In genomic region chr19:42683917-42684513, GRCh38 we compare ENCODE assay signal across 10 cellular contexts. TPM values are rescaled to one million over a fixed set of nuclear protein-coding genes. Genes with fewer than 3 reads are reported as not detected.
DNase-seq lines count a peak whose midpoint lies in the region; ATAC-seq, FAIRE-seq and TF ChIP-seq lines count a peak whose summit lies in the region.
"Had no signal": no experiment of that assay in that cellular context is flagged by ENCODE, and none has a peak within 500 bp of the region (broad histone marks: within the 10 kb centered on the region; RNA-seq: fewer than 3 reads in every experiment).

No MANE protein-coding gene starts in this region.

- H3K27ac ChIP-seq in body of pancreas = no peak overlapping the region

- H3K4me1 ChIP-seq in body of pancreas = no peaks in the 10 kb centered on the region

- intact Hi-C loops in body of pancreas (cut with DNase I) = no loop called here

- H3K36me3 ChIP-seq in body of pancreas (replicated peaks in 1 of 2; ENCODE audit: insufficient read depth in 1 of 2, low read depth in 2 of 2) = no peaks in the 10 kb centered on the region

- peaks cover 0 to 6% (median 0%) of the 10 kb centered on the region in 3 donors for H3K9me3 ChIP-seq in body of pancreas

- no peak overlapping the region for H3K4me3 ChIP-seq in body of pancreas

- DNase-seq in DMS53 (lab: John Stamatoyannopoulos, UW) = peak; percentile 46
- DNase-seq in DMS53 treated with DMSO at 0.1 percent for 48 hours (lab: John Stamatoyannopoulos, UW; ENCODE audit: unreplicated experiment) = no peak
- DNase-seq in HTR-8/SVneo (ENCODE audit: insufficient read length, low spot score) = no peak
- no peak for DNase-seq in body of pancreas
- peak; percentile 34 for DNase-seq in myocyte (ENCODE audit: low read depth)
- no peak for DNase-seq in activated CD4-positive, CD25-positive, alpha-beta regulatory T cell treated with anti-CD3 and anti-CD28 coated beads, Interleukin-2, amount 50 U/mL, for 72 hours

- no peak for ATAC-seq in body of pancreas
- ATAC-seq in HG02970 (IDR thresholded peaks at IDR 0.05; ENCODE audit: low FRiP score, unreplicated experiment) = no peak
- ATAC-seq in GM19467 (IDR thresholded peaks at IDR 0.05; ENCODE audit: unreplicated experiment) = no peak

- 66 to 73% methylated on average over 2 of the region's 2 CpGs for WGBS in body of pancreas, 2 donors

- peak in 4 of 7 experiments; percentile 23 to 28 (median 27) for TF ChIP-seq CTCF in body of pancreas (IDR thresholded peaks at IDR 0.05)

- FAIRE-seq in HTR-8/SVneo (lab: Jason Lieb, UNC) = peak; percentile 20
- FAIRE-seq: A204.1 had no signal

- H3K27me3 ChIP-seq in body of pancreas = no peaks in the 10 kb centered on the region

- TF ChIP-seq POLR2A in body of pancreas (IDR thresholded peaks at IDR 0.05) = no peak

RNA-seq across cellular contexts. Expression of gene PSG3, which starts 56.3 kb away (rescaled TPM):
- total RNA-seq in body of pancreas (not detected), myocyte (not detected in 2 replicates)
- polyA plus RNA-seq in myocyte (2012) = not detected
- total RNA-seq: activated CD8-positive, alpha-beta memory T cell treated with anti-CD3 and anti-CD28 coated beads for 36 hours had no signal

Comparison
In these comparisons a context has a peak if more than half of its experiments do, and no peak if none do; other contexts are left out.
1. DNase-seq: peak in DMS53 (single experiment) and myocyte (single experiment); none in DMS53 treated with DMSO at 0.1 percent for 48 hours (single experiment), HTR-8/SVneo (single experiment), body of pancreas (0 of 4) and activated CD4-positive, CD25-positive, alpha-beta regulatory T cell treated with anti-CD3 and anti-CD28 coated beads, Interleukin-2, amount 50 U/mL, for 72 hours (single experiment).